Comparison of ENCODE assay signal across 8 cellular contexts in genomic region chr12:93377252-93377542, GRCh38. TPM values are rescaled to one million over a fixed set of nuclear protein-coding genes. Genes with fewer than 3 reads are reported as not detected.
DNase-seq lines count a peak whose midpoint lies in the region; ATAC-seq and TF ChIP-seq lines count a peak whose summit lies in the region.

No MANE protein-coding gene starts in this region.

- H3K36me3 Mint-ChIP-seq in T-helper 17 cell (ENCODE audit: low read depth) (peaks cover 4% of the 10 kb centered on the region), progenitor cell of endocrine pancreas (ENCODE audit: insufficient read depth) (no peaks in the 10 kb centered on the region)

- H3K27ac Mint-ChIP-seq in T-helper 17 cell, result peak overlapping the region; percentile 96
- H3K27ac Mint-ChIP-seq in progenitor cell of endocrine pancreas, result peak overlapping the region; percentile 85

- H3K27ac ChIP-seq in DND-41 (ENCODE audit: low read length) (peak overlapping the region; percentile 73), foreskin keratinocyte (peak overlapping the region; percentile 75)

- peaks cover 23% of the 10 kb centered on the region for H4K20me1 ChIP-seq in DND-41 (ENCODE audit: insufficient read depth, low read length)

- H3K79me2 ChIP-seq in DND-41 (ENCODE audit: insufficient read depth, low read length), result peaks cover 43% of the 10 kb centered on the region

- H3K4me2 ChIP-seq in DND-41 (ENCODE audit: insufficient read depth, low read length), result peak overlapping the region; percentile 92

- peaks cover 42% of the 10 kb centered on the region for H3K4me1 ChIP-seq in DND-41 (ENCODE audit: insufficient read depth, low read length)
- H3K4me1 ChIP-seq in foreskin keratinocyte, result peaks cover 11% of the 10 kb centered on the region

- DNase-seq in DND-41, result no peak
- no peak for DNase-seq in T-helper 17 cell
- no peak for DNase-seq in foreskin keratinocyte
- no peak for DNase-seq in progenitor cell of endocrine pancreas (ENCODE audit: low spot score, unreplicated experiment)
- DNase-seq in NOMO-1 treated with DMSO at 0.1 percent for 48 hours (lab: John Stamatoyannopoulos, UW; ENCODE audit: unreplicated experiment), result no peak
- DNase-seq in AML-193 (lab: John Stamatoyannopoulos, UW), result no peak
- DNase-seq in cerebellum (ENCODE audit: low spot score), result no peak
- DNase-seq in GM19240 (ENCODE audit: insufficient read length, low spot score), result no peak

- peak overlapping the region; percentile 91 for H3K4me3 Mint-ChIP-seq in T-helper 17 cell
- peak overlapping the region; percentile 75 for H3K4me3 Mint-ChIP-seq in progenitor cell of endocrine pancreas (ENCODE audit: low read depth)

- no peaks in the 10 kb centered on the region for H3K27me3 Mint-ChIP-seq in T-helper 17 cell
- H3K27me3 Mint-ChIP-seq in progenitor cell of endocrine pancreas, result no peaks in the 10 kb centered on the region

- no peak for ATAC-seq in DND-41 (ENCODE audit: insufficient read depth, low read depth)
- no peak for ATAC-seq in T-helper 17 cell
- ATAC-seq in foreskin keratinocyte, result peak; percentile 26

- peak overlapping the region; percentile 16 to 63; a peak in 3 of 4 replicates for H3K4me3 ChIP-seq in DND-41 (ENCODE audit: low read depth in 1 of 2, low read length in 2 of 2)

- H3K27me3 ChIP-seq in DND-41 (ENCODE audit: insufficient read depth, low read length, poor library complexity) (no peaks in the 10 kb centered on the region), foreskin keratinocyte (no peaks in the 10 kb centered on the region)

- no peak for TF ChIP-seq CTCF in DND-41 (IDR thresholded peaks at IDR 0.05; ENCODE audit: borderline replicate concordance, extremely low read depth, low read length, poor library complexity, severe bottlenecking)
- no peak for TF ChIP-seq CTCF in foreskin keratinocyte (conservative IDR thresholded peaks at IDR 0.05)
- TF ChIP-seq CTCF in progenitor cell of endocrine pancreas (IDR thresholded peaks at IDR 0.05; ENCODE audit: unreplicated experiment), result no peak

- H3K36me3 ChIP-seq in DND-41 (ENCODE audit: insufficient read depth, low read length), result peaks cover 10% of the 10 kb centered on the region; the same call in 1 of the 2 replicates

- no peaks in the 10 kb centered on the region for H3K9me3 ChIP-seq in DND-41 (ENCODE audit: insufficient read depth, low read length, severe bottlenecking)
- H3K9me3 ChIP-seq in T-helper 17 cell (ENCODE audit: control insufficient read depth, low read length, poor library complexity, severe bottlenecking), result no peaks in the 10 kb centered on the region

- H3K4me1 Mint-ChIP-seq in T-helper 17 cell (peaks cover 32% of the 10 kb centered on the region), progenitor cell of endocrine pancreas (ENCODE audit: low read depth) (peaks cover 40% of the 10 kb centered on the region)

- peak overlapping the region; percentile 72 for H3K9ac ChIP-seq in DND-41 (ENCODE audit: low read depth, low read length)

- no peaks in the 10 kb centered on the region for H3K9me3 Mint-ChIP-seq in progenitor cell of endocrine pancreas (ENCODE audit: low read depth)

- peak overlapping the region; percentile 95 for H2AFZ ChIP-seq in DND-41 (ENCODE audit: low read depth, low read length)

RNA-seq across cellular contexts. Expression of gene NUDT4, which starts 0.5 kb away (rescaled TPM):
- total RNA-seq in T-helper 17 cell, result 10 to 100 TPM; 60.4 to 78.8 TPM
- total RNA-seq in foreskin keratinocyte, result 38.4 and 39.7 TPM in 2 replicates
- 16.4 and 18.2 TPM in 2 replicates for polyA plus RNA-seq in foreskin keratinocyte
- total RNA-seq in progenitor cell of endocrine pancreas, result 66.3 and 68.8 TPM in 2 replicates
- 74.8 TPM for total RNA-seq in cerebellum
